Comparison of ENCODE assay signal across 8 cellular contexts in the genomic region with DNA sequence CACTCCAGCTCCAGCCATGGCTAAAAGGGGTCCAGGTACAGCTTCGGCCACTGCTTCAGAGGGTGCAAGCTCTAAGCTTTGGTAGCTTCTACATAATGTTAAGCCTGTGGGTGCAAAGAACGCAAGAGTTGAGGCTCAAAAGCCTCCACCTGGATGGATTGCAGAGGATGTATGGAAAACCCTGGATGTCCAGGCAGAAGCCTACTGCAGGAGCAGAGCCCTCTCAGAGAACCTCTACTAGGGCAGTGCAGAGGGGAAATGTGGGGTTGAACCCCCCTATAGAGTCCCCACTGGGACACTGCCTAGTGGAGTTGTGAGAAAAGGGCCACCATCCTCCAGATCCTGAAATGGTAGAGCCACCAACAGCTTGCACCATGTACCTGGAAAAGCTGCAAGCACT. TPM values are rescaled to one million over a fixed set of nuclear protein-coding genes. Genes with fewer than 3 reads are reported as not detected.
"Had no signal": no experiment of that assay in that cellular context is flagged by ENCODE, and none has a peak within 500 bp of the region (broad histone marks: within the 10 kb centered on the region; RNA-seq: fewer than 3 reads in every experiment).

No MANE protein-coding gene starts in this region.

- H3K4me2 ChIP-seq: KMS-11 had no signal

- H3K27ac ChIP-seq: HL-60, KMS-11 had no signal

- ATAC-seq: HepG2 had no signal

- FAIRE-seq: HepG2, HTR-8/SVneo had no signal

- H3K9ac ChIP-seq: KMS-11 had no signal

- DNase-seq: IMR-90, Karpas-422, KBM-7, KG1 had no signal

RNA-seq across cellular contexts. Expression of gene RNF32, which starts 10.7 kb away (rescaled TPM):
- total RNA-seq: HepG2 had no signal
- polyA plus RNA-seq: HepG2 had no signal
